13 cellular contexts compared by ENCODE assay signal in genomic region chrX:139642241-139642927, GRCh38.
A peak's percentile ranks its signal among the peaks of the same experiment; 100 is the strongest.
DNase-seq lines count a peak whose midpoint lies in the region; ATAC-seq and TF ChIP-seq lines count a peak whose summit lies in the region.
"Had no signal": no experiment of that assay in that cellular context is flagged by ENCODE, and none has a peak within 500 bp of the region (broad histone marks: within the 10 kb centered on the region; RNA-seq: fewer than 3 reads in every experiment).

No MANE protein-coding gene starts in this region.

- H3K36me3 Mint-ChIP-seq in MCF 10A (ENCODE audit: insufficient read depth, unreplicated experiment) = no peaks in the 10 kb centered on the region

- no peaks in the 10 kb centered on the region for H3K36me3 ChIP-seq in breast epithelium
- H3K36me3 ChIP-seq in thoracic aorta = no peaks in the 10 kb centered on the region

- H3K4me3 ChIP-seq in breast epithelium (no peak overlapping the region), thoracic aorta (peak overlapping the region; percentile 61)
- H3K4me3 ChIP-seq: psoas muscle had no signal

- CTCF ChIA-PET in MCF 10A (lab: Yijun Ruan, JAX) = interaction anchor here (0.6 to 1.8 kb wide), 3 partner anchors 22 to 877 kb away, joined by 3 to 5 read pairs (median 3); no protein-coding TSS in a partner anchor

- BruUV-seq in MCF 10A (replicated peaks; lab: Mats Ljungman, UMichigan) = no TSS peak

- no peaks in the 10 kb centered on the region for H3K27me3 Mint-ChIP-seq in MCF 10A (ENCODE audit: insufficient read depth, unreplicated experiment)

- POLR2A ChIA-PET in MCF 10A (lab: Yijun Ruan, JAX) = interaction anchor here (0.7 kb wide), 2 partner anchors 253 to 299 kb away, joined by 3 to 4 read pairs; no protein-coding TSS in a partner anchor

- TF ChIP-seq CTCF in MCF 10A (IDR thresholded peaks at IDR 0.05; ENCODE audit: unreplicated experiment) (no peak), breast epithelium (IDR thresholded peaks at IDR 0.05) (no peak), thoracic aorta (IDR thresholded peaks at IDR 0.05) (no peak)

- intact Hi-C loops in MCF 10A (cut with micrococcal nuclease) = loop anchor here (5.0 kb wide), 1 partner anchor 115 kb away; no protein-coding TSS in a partner anchor
- intact Hi-C loops in breast epithelium (cut with DNase I; ENCODE audit: low total_unique reads) = no loop called here

- H3K4me1 Mint-ChIP-seq in MCF 10A (ENCODE audit: insufficient read depth, unreplicated experiment) = peaks cover 15% of the 10 kb centered on the region

- no peaks in the 10 kb centered on the region for H3K9me3 Mint-ChIP-seq in MCF 10A (ENCODE audit: unreplicated experiment)
- H3K9me3 Mint-ChIP-seq: immature natural killer cell had no signal

- H3K4me3 Mint-ChIP-seq in MCF 10A (ENCODE audit: unreplicated experiment) = peak overlapping the region; percentile 74
- H3K4me3 Mint-ChIP-seq: activated T-cell treated with anti-CD3 and anti-CD28 coated beads, Interleukin-2, amount 50 U/mL, for 72 hours; immature natural killer cell had no signal

- H3K27ac Mint-ChIP-seq in MCF 10A (ENCODE audit: low read depth, unreplicated experiment) = peak overlapping the region; percentile 23
- H3K27ac Mint-ChIP-seq: activated T-cell treated with anti-CD3 and anti-CD28 coated beads, Interleukin-2, amount 50 U/mL, for 72 hours; immature natural killer cell had no signal

- H3K27me3 ChIP-seq in breast epithelium = peaks cover 0 to 16% of the 10 kb centered on the region in 2 donors
- no peaks in the 10 kb centered on the region for H3K27me3 ChIP-seq in thoracic aorta (replicated peaks; ENCODE audit: insufficient read depth)

- H3K4me1 ChIP-seq in breast epithelium (no peaks in the 10 kb centered on the region), thoracic aorta (ENCODE audit: control insufficient read depth in 1 of 2, low read depth in 2 of 2) (no peaks in the 10 kb centered on the region)
- H3K4me1 ChIP-seq: psoas muscle had no signal

- DNase-seq in MCF 10A (ENCODE audit: unreplicated experiment) = peak; percentile 15
- DNase-seq in breast epithelium (ENCODE audit: low spot score in 2 of 2) = no peak
- DNase-seq in cerebellar cortex (ENCODE audit: low spot score) = peak; percentile 45
- DNase-seq in kidney tubule cell (ENCODE audit: low spot score) = peak; percentile 2
- no peak for DNase-seq in thoracic aorta (ENCODE audit: low spot score)
- no peak for DNase-seq in activated gamma-delta T cell treated with Interleukin-2 at 50 U/mL for 16 hours
- no peak for DNase-seq in activated CD4-positive, alpha-beta T cell treated with anti-CD3 and anti-CD28 coated beads for 1 hour
- DNase-seq: activated T-cell treated with anti-CD3 and anti-CD28 coated beads, Interleukin-2, amount 50 U/mL, for 72 hours; cortex of kidney; immature natural killer cell; NCI-H187; psoas muscle had no signal

- H3K9me3 ChIP-seq in breast epithelium = no peaks in the 10 kb centered on the region
- H3K9me3 ChIP-seq in thoracic aorta = no peaks in the 10 kb centered on the region
- H3K9me3 ChIP-seq: psoas muscle had no signal

- H3K27ac ChIP-seq in breast epithelium (no peak overlapping the region), thoracic aorta (no peak overlapping the region)
- H3K27ac ChIP-seq: psoas muscle had no signal

- ATAC-seq in thoracic aorta (ENCODE audit: insufficient number of reproducible peaks, low FRiP score, low read depth) = no peak
- ATAC-seq in HG02678 (IDR thresholded peaks at IDR 0.05; ENCODE audit: unreplicated experiment) = no peak
- ATAC-seq: activated T-cell treated with anti-CD3 and anti-CD28 coated beads, Interleukin-2, amount 50 U/mL, for 72 hours; psoas muscle had no signal

- TF ChIP-seq POLR2A in breast epithelium (IDR thresholded peaks at IDR 0.05) = no peak

Comparison
In these comparisons a context has a peak if more than half of its experiments do, and no peak if none do; other contexts are left out.
1. DNase-seq: peak in MCF 10A (single experiment), cerebellar cortex (single experiment) and kidney tubule cell (single experiment); none in breast epithelium (0 of 2), thoracic aorta (single experiment), activated gamma-delta T cell treated with Interleukin-2 at 50 U/mL for 16 hours (single experiment) and activated CD4-positive, alpha-beta T cell treated with anti-CD3 and anti-CD28 coated beads for 1 hour (single experiment).